1 cellular context compared by ENCODE assay signal in the genomic region with DNA sequence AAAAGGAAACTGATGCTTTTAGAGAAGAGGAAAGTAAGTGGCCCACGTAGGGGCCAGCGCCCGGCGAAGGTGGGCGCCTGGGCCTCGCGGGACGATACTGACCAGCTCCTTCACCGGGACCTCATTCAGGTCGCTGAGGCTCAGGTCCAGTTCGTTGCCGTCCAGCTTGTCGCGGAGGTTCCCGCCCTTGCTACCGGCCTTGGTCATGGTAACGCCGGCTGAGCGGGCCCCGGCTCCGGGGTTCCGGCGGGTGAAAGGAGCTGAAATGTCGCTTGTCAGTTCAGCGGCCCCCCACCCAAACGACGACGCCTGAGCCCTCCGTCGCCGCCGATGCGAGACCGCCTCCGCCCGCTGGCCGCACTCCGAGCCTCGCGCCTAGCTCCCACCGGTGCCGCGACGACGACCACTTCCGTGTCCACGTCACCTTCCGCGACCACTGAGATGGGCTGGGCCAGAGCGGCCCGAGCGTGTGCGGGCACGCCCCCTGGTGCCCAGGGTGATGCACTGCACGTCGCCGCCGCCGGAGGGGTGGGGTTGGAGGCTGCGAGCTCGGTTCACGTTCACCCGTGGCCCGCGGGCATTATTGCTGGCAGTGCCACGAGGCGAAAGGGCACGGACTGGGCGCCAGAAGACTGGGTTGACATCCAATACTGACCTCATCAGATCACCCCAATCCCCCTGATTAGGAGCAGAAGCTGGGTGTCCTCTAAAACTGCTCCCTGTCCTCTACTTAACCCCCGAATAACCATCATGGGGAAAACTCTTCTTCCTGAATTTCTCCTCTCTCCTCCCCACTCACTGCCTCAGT.
TF ChIP-seq lines count a peak whose summit lies in the region.

Gene LRRC59, minus strand, starts transcription at position 413 of the 808 bp plus-strand sequence. Its CDS starts 206 bp downstream, at position 207.

TF ChIP-seq in HEK293, 187 proteins besides CTCF, POLR2A, EP300 and RAD21 (continued from another document and continues in another):
- TF ChIP-seq, protein P1, sequence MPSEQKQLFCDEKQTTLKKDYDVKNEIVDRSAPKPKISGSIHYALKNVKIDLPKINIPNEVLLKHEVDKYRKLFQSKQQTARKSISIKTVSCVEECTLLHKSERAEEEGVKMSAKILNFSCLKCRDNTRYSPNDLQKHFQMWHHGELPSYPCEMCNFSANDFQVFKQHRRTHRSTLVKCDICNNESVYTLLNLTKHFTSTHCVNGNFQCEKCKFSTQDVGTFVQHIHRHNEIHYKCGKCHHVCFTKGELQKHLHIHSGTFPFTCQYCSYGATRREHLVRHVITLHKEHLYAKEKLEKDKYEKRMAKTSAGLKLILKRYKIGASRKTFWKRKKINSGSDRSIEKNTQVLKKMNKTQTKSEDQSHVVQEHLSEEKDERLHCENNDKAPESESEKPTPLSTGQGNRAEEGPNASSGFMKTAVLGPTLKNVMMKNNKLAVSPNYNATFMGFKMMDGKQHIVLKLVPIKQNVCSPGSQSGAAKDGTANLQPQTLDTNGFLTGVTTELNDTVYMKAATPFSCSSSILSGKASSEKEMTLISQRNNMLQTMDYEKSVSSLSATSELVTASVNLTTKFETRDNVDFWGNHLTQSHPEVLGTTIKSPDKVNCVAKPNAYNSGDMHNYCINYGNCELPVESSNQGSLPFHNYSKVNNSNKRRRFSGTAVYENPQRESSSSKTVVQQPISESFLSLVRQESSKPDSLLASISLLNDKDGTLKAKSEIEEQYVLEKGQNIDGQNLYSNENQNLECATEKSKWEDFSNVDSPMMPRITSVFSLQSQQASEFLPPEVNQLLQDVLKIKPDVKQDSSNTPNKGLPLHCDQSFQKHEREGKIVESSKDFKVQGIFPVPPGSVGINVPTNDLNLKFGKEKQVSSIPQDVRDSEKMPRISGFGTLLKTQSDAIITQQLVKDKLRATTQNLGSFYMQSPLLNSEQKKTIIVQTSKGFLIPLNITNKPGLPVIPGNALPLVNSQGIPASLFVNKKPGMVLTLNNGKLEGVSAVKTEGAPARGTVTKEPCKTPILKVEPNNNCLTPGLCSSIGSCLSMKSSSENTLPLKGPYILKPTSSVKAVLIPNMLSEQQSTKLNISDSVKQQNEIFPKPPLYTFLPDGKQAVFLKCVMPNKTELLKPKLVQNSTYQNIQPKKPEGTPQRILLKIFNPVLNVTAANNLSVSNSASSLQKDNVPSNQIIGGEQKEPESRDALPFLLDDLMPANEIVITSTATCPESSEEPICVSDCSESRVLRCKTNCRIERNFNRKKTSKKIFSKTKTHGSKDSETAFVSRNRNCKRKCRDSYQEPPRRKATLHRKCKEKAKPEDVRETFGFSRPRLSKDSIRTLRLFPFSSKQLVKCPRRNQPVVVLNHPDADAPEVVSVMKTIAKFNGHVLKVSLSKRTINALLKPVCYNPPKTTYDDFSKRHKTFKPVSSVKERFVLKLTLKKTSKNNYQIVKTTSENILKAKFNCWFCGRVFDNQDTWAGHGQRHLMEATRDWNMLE (tag by site-specific recombination; conservative IDR thresholded peaks at IDR 0.05; ENCODE audit: low read depth) = peak; percentile 60; the same call in 1 of the 2 replicates
- TF ChIP-seq ZNF76 (tag by site-specific recombination; IDR thresholded peaks at IDR 0.05; ENCODE audit: borderline replicate concordance, low read depth) = peak; percentile 85; the same call in 1 of the 2 replicates
- peak; percentile 86; the same call in 1 of the 2 replicates for TF ChIP-seq ZNF704 (tag by site-specific recombination; IDR thresholded peaks at IDR 0.05)
- peak; percentile 91; the same call in 1 of the 2 replicates for TF ChIP-seq ZNF391 (tag by site-specific recombination; IDR thresholded peaks at IDR 0.05; ENCODE audit: borderline replicate concordance, low read depth)
- peak; percentile 19; the same call in 1 of the 2 replicates for TF ChIP-seq ZNF623 (tag by site-specific recombination; IDR thresholded peaks at IDR 0.05)
- TF ChIP-seq ZNF239 (tag by site-specific recombination; IDR thresholded peaks at IDR 0.05) = peak; percentile 90
- TF ChIP-seq ZNF785 (tag by site-specific recombination; IDR thresholded peaks at IDR 0.05) = peak; percentile 94
- TF ChIP-seq ZNF10 (tag by site-specific recombination; IDR thresholded peaks at IDR 0.05) = no peak
- no peak for TF ChIP-seq ZNF555 (tag by site-specific recombination; conservative IDR thresholded peaks at IDR 0.05)
- TF ChIP-seq, protein P2, sequence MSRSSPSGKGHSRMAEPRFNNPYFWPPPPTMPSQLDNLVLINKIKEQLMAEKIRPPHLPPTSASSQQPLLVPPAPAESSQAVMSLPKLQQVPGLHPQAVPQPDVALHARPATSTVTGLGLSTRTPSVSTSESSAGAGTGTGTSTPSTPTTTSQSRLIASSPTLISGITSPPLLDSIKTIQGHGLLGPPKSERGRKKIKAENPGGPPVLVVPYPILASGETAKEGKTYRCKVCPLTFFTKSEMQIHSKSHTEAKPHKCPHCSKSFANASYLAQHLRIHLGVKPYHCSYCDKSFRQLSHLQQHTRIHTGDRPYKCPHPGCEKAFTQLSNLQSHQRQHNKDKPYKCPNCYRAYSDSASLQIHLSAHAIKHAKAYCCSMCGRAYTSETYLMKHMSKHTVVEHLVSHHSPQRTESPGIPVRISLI (tag by site-specific recombination; IDR thresholded peaks at IDR 0.05) = 0 out of 2 replicates have a peak, but pooled peaks have one; percentile 44
- TF ChIP-seq TRIM28 (IDR thresholded peaks at IDR 0.05; ENCODE audit: borderline replicate concordance, low read length) = peak; percentile 44; the same call in 1 of the 2 replicates
- TF ChIP-seq, protein P3, sequence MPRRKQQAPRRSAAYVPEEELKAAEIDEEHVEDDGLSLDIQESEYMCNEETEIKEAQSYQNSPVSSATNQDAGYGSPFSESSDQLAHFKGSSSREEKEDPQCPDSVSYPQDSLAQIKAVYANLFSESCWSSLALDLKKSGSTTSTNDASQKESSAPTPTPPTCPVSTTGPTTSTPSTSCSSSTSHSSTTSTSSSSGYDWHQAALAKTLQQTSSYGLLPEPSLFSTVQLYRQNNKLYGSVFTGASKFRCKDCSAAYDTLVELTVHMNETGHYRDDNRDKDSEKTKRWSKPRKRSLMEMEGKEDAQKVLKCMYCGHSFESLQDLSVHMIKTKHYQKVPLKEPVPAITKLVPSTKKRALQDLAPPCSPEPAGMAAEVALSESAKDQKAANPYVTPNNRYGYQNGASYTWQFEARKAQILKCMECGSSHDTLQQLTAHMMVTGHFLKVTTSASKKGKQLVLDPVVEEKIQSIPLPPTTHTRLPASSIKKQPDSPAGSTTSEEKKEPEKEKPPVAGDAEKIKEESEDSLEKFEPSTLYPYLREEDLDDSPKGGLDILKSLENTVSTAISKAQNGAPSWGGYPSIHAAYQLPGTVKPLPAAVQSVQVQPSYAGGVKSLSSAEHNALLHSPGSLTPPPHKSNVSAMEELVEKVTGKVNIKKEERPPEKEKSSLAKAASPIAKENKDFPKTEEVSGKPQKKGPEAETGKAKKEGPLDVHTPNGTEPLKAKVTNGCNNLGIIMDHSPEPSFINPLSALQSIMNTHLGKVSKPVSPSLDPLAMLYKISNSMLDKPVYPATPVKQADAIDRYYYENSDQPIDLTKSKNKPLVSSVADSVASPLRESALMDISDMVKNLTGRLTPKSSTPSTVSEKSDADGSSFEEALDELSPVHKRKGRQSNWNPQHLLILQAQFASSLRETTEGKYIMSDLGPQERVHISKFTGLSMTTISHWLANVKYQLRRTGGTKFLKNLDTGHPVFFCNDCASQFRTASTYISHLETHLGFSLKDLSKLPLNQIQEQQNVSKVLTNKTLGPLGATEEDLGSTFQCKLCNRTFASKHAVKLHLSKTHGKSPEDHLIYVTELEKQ (tag by site-specific recombination; IDR thresholded peaks at IDR 0.05; ENCODE audit: borderline replicate concordance) = peak; percentile 60; the same call in 1 of the 2 replicates
- TF ChIP-seq GLIS2 (tag by site-specific recombination; IDR thresholded peaks at IDR 0.05) = 0 out of 2 replicates have a peak, but pooled peaks have one; percentile 18
- TF ChIP-seq YY1 (tag by site-specific recombination; IDR thresholded peaks at IDR 0.05) = peak; percentile 76
- peak; percentile 84 for TF ChIP-seq ZNF843 (tag by site-specific recombination; IDR thresholded peaks at IDR 0.05)
- TF ChIP-seq, protein P4, sequence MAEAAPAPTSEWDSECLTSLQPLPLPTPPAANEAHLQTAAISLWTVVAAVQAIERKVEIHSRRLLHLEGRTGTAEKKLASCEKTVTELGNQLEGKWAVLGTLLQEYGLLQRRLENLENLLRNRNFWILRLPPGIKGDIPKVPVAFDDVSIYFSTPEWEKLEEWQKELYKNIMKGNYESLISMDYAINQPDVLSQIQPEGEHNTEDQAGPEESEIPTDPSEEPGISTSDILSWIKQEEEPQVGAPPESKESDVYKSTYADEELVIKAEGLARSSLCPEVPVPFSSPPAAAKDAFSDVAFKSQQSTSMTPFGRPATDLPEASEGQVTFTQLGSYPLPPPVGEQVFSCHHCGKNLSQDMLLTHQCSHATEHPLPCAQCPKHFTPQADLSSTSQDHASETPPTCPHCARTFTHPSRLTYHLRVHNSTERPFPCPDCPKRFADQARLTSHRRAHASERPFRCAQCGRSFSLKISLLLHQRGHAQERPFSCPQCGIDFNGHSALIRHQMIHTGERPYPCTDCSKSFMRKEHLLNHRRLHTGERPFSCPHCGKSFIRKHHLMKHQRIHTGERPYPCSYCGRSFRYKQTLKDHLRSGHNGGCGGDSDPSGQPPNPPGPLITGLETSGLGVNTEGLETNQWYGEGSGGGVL (tag by site-specific recombination; IDR thresholded peaks at IDR 0.05) = peak; percentile 49; the same call in 1 of the 2 replicates
- 0 out of 2 replicates have a peak, but pooled peaks have one; percentile 77 for TF ChIP-seq ZSCAN30 (tag by site-specific recombination; IDR thresholded peaks at IDR 0.05)
- TF ChIP-seq, protein P5, sequence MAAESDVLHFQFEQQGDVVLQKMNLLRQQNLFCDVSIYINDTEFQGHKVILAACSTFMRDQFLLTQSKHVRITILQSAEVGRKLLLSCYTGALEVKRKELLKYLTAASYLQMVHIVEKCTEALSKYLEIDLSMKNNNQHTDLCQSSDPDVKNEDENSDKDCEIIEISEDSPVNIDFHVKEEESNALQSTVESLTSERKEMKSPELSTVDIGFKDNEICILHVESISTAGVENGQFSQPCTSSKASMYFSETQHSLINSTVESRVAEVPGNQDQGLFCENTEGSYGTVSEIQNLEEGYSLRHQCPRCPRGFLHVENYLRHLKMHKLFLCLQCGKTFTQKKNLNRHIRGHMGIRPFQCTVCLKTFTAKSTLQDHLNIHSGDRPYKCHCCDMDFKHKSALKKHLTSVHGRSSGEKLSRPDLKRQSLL (tag by site-specific recombination; IDR thresholded peaks at IDR 0.05) = peak; percentile 25; the same call in 1 of the 2 replicates
- TF ChIP-seq, protein P6, sequence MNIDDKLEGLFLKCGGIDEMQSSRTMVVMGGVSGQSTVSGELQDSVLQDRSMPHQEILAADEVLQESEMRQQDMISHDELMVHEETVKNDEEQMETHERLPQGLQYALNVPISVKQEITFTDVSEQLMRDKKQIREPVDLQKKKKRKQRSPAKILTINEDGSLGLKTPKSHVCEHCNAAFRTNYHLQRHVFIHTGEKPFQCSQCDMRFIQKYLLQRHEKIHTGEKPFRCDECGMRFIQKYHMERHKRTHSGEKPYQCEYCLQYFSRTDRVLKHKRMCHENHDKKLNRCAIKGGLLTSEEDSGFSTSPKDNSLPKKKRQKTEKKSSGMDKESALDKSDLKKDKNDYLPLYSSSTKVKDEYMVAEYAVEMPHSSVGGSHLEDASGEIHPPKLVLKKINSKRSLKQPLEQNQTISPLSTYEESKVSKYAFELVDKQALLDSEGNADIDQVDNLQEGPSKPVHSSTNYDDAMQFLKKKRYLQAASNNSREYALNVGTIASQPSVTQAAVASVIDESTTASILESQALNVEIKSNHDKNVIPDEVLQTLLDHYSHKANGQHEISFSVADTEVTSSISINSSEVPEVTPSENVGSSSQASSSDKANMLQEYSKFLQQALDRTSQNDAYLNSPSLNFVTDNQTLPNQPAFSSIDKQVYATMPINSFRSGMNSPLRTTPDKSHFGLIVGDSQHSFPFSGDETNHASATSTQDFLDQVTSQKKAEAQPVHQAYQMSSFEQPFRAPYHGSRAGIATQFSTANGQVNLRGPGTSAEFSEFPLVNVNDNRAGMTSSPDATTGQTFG (tag by site-specific recombination; IDR thresholded peaks at IDR 0.05; ENCODE audit: borderline replicate concordance) = peak; percentile 95
- TF ChIP-seq SP7 (tag by site-specific recombination; IDR thresholded peaks at IDR 0.05) = peak; percentile 95
- TF ChIP-seq ZNF24 (tag by site-specific recombination; IDR thresholded peaks at IDR 0.05) = peak; percentile 94
- no peak for TF ChIP-seq ZNF155 (tag by site-specific recombination; IDR thresholded peaks at IDR 0.05)
- TF ChIP-seq ZFHX2 (tag by site-specific recombination; conservative IDR thresholded peaks at IDR 0.05) = peak; percentile 79
- no peak for TF ChIP-seq ZNF585B (tag by site-specific recombination; IDR thresholded peaks at IDR 0.05)
- TF ChIP-seq MYNN (tag by site-specific recombination; IDR thresholded peaks at IDR 0.05; ENCODE audit: borderline replicate concordance) = peak; percentile 43; the same call in 1 of the 2 replicates
- TF ChIP-seq, protein P7, sequence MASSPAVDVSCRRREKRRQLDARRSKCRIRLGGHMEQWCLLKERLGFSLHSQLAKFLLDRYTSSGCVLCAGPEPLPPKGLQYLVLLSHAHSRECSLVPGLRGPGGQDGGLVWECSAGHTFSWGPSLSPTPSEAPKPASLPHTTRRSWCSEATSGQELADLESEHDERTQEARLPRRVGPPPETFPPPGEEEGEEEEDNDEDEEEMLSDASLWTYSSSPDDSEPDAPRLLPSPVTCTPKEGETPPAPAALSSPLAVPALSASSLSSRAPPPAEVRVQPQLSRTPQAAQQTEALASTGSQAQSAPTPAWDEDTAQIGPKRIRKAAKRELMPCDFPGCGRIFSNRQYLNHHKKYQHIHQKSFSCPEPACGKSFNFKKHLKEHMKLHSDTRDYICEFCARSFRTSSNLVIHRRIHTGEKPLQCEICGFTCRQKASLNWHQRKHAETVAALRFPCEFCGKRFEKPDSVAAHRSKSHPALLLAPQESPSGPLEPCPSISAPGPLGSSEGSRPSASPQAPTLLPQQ (tag by site-specific recombination; IDR thresholded peaks at IDR 0.05) = peak; percentile 93
- no peak for TF ChIP-seq RBAK (tag by site-specific recombination; IDR thresholded peaks at IDR 0.05)
- peak; percentile 88; the same call in 1 of the 2 replicates for TF ChIP-seq BCL11B (tag by site-specific recombination; IDR thresholded peaks at IDR 0.05; ENCODE audit: low read depth)
- 0 out of 2 replicates have a peak, but pooled peaks have one; percentile 18 for TF ChIP-seq ZBTB48 (tag by site-specific recombination; IDR thresholded peaks at IDR 0.05)
- no peak for TF ChIP-seq ZNF514 (tag by site-specific recombination; IDR thresholded peaks at IDR 0.05)
- peak; percentile 96 for TF ChIP-seq ZSCAN5A (tag by site-specific recombination; IDR thresholded peaks at IDR 0.05)
